Comparison of ENCODE assay signal across 15 cellular contexts in genomic region chr1:47651311-47652089, GRCh38.
DNase-seq lines count a peak whose midpoint lies in the region; FAIRE-seq and TF ChIP-seq lines count a peak whose summit lies in the region.
"Had no signal": no experiment of that assay in that cellular context is flagged by ENCODE, and none has a peak within 500 bp of the region (broad histone marks: within the 10 kb centered on the region; RNA-seq: fewer than 3 reads in every experiment).

No MANE protein-coding gene starts in this region.

- no peak for TF ChIP-seq CTCF in spleen (IDR thresholded peaks at IDR 0.05 in 8 of 11, conservative IDR thresholded peaks at IDR 0.05 in 3 of 11)

- DNase-seq in HT-29 (ENCODE audit: low spot score) (peak; percentile 55), SHP77 (lab: John Stamatoyannopoulos, UW) (peak; percentile 32 to 65), left kidney (ENCODE audit: low read depth, low spot score) (peak; percentile 89), spleen (peak; percentile 21), frontal cortex (ENCODE audit: low spot score in 2 of 2) (no peak), GM23248 (no peak), substantia nigra (lab: John Stamatoyannopoulos, UW) (no peak)
- DNase-seq in activated CD4-positive, alpha-beta T cell treated with anti-CD3 and anti-CD28 coated beads, Interleukin-2, amount 10 ng/mL, durations not matched to agents 7 days and 5 days, result no peak
- DNase-seq: activated naive CD4-positive, alpha-beta T cell; Kasumi-1; NCI-H187; stimulated activated CD4-positive, alpha-beta T cell treated with anti-CD3 and anti-CD28 coated beads, Interleukin-15, amount 100 ng/mL, for 24 hours had no signal

- CTCF ChIA-PET in activated CD4-positive, alpha-beta T cell treated with anti-CD3 and anti-CD28 coated beads, Interleukin-2, amount 10 ng/mL, durations not matched to agents 7 days and 5 days (lab: Charles Lee), result interaction anchor here (1.2 kb wide), 1 partner anchor 103 kb away, joined by 3 read pairs; no protein-coding TSS in a partner anchor

- no peak for TF ChIP-seq POLR2A in spleen (IDR thresholded peaks at IDR 0.05)

- H3K4me3 ChIP-seq in spleen, result no peak overlapping the region
- no peak overlapping the region for H3K4me3 ChIP-seq in GM23248
- H3K4me3 ChIP-seq: dorsolateral prefrontal cortex had no signal

- POLR2A ChIA-PET in activated CD4-positive, alpha-beta T cell treated with anti-CD3 and anti-CD28 coated beads, Interleukin-2, amount 10 ng/mL, durations not matched to agents 7 days and 5 days (lab: Charles Lee), result no interaction called here

- peaks cover 0 to 40% (median 0%) of the 10 kb centered on the region in 7 donors for H3K27me3 ChIP-seq in spleen (replicated peaks in 1 of 7)
- peaks cover 24% of the 10 kb centered on the region; the same call in 1 of the 2 replicates for H3K27me3 ChIP-seq in GM23248 (replicated peaks; ENCODE audit: insufficient read depth)

- H3K9ac ChIP-seq in GM23248, result no peak overlapping the region
- H3K9ac ChIP-seq: SK-N-SH had no signal

- no peaks in the 10 kb centered on the region for H3K9me3 Mint-ChIP-seq in activated CD4-positive, alpha-beta T cell treated with anti-CD3 and anti-CD28 coated beads, Interleukin-2, amount 10 ng/mL, durations not matched to agents 7 days and 5 days

- H3K4me1 Mint-ChIP-seq in activated CD4-positive, alpha-beta T cell treated with anti-CD3 and anti-CD28 coated beads, Interleukin-2, amount 10 ng/mL, durations not matched to agents 7 days and 5 days, result no peaks in the 10 kb centered on the region

- no peaks in the 10 kb centered on the region; the same call in 1 of the 2 replicates for H3F3A ChIP-seq in GM23248 (ENCODE audit: insufficient read depth)

- no peaks in the 10 kb centered on the region for H3K9me2 ChIP-seq in GM23248 (ENCODE audit: insufficient read depth)
- H3K9me2 ChIP-seq: SK-N-SH had no signal

- no peak overlapping the region for H3K4me3 Mint-ChIP-seq in activated CD4-positive, alpha-beta T cell treated with anti-CD3 and anti-CD28 coated beads, Interleukin-2, amount 10 ng/mL, durations not matched to agents 7 days and 5 days

- H2AFZ ChIP-seq in GM23248, result no peak overlapping the region

- in situ Hi-C loops in GM23248 (cut with MboI), result no loop called here

- H3K4me2 ChIP-seq in GM23248 (ENCODE audit: unreplicated experiment), result no peak overlapping the region
- H3K4me2 ChIP-seq: SK-N-SH had no signal

- no peaks in the 10 kb centered on the region for H3K36me3 ChIP-seq in spleen
- H3K36me3 ChIP-seq in GM23248 (ENCODE audit: low read depth), result no peaks in the 10 kb centered on the region

- WGBS in spleen, 5 donors, result 75 to 85% (median 79%) methylated on average over 9 of the region's 9 CpGs
- 76 to 77% methylated on average over 9 of the region's 9 CpGs for WGBS in GM23248 (ENCODE audit: low coverage in 1 of 2, low lambda C conversion rate in 2 of 2, missing lambda C conversion rate in 2 of 2), 2 experiments

- H3K4me1 ChIP-seq in spleen (peaks cover 0 to 3% (median 0%) of the 10 kb centered on the region in 6 donors), GM23248 (ENCODE audit: insufficient read depth) (peaks cover 9% of the 10 kb centered on the region; the same call in 1 of the 2 replicates)

- peaks cover 5% of the 10 kb centered on the region for H3K27me3 Mint-ChIP-seq in activated CD4-positive, alpha-beta T cell treated with anti-CD3 and anti-CD28 coated beads, Interleukin-2, amount 10 ng/mL, durations not matched to agents 7 days and 5 days

- no peaks in the 10 kb centered on the region for H3K79me2 ChIP-seq in GM23248 (ENCODE audit: insufficient read depth)

- H3K27ac ChIP-seq in spleen (peak overlapping the region in 2 of 8 donors; percentile 5 to 43), GM23248 (no peak overlapping the region), substantia nigra (ENCODE audit: low read depth, low read length, poor library complexity, severe bottlenecking) (no peak overlapping the region)

- H3K36me3 Mint-ChIP-seq in activated CD4-positive, alpha-beta T cell treated with anti-CD3 and anti-CD28 coated beads, Interleukin-2, amount 10 ng/mL, durations not matched to agents 7 days and 5 days (ENCODE audit: low read depth), result no peaks in the 10 kb centered on the region

- H4K20me1 ChIP-seq in GM23248 (ENCODE audit: insufficient read depth), result no peaks in the 10 kb centered on the region

- no peaks in the 10 kb centered on the region for H3K9me3 ChIP-seq in spleen
- no peaks in the 10 kb centered on the region for H3K9me3 ChIP-seq in GM23248 (ENCODE audit: low read depth)
- H3K9me3 ChIP-seq: SK-N-SH had no signal

- FAIRE-seq in frontal cortex (lab: Jason Lieb, UNC), result no peak
- FAIRE-seq: GM12892 had no signal

- intact Hi-C loops in spleen (cut with DNase I; ENCODE audit: low total_unique reads), result no loop called here

- H3K27ac Mint-ChIP-seq in activated CD4-positive, alpha-beta T cell treated with anti-CD3 and anti-CD28 coated beads, Interleukin-2, amount 10 ng/mL, durations not matched to agents 7 days and 5 days, result no peak overlapping the region

Comparison
In these comparisons a context has a peak if more than half of its experiments do, and no peak if none do; other contexts are left out.
1. DNase-seq: peak in HT-29 (single experiment), SHP77 (2 of 2), left kidney (single experiment) and spleen (single experiment); none in frontal cortex (0 of 2), GM23248 (single experiment), activated CD4-positive, alpha-beta T cell treated with anti-CD3 and anti-CD28 coated beads, Interleukin-2, amount 10 ng/mL, durations not matched to agents 7 days and 5 days (single experiment) and substantia nigra (0 of 49).